In the genomic region with DNA sequence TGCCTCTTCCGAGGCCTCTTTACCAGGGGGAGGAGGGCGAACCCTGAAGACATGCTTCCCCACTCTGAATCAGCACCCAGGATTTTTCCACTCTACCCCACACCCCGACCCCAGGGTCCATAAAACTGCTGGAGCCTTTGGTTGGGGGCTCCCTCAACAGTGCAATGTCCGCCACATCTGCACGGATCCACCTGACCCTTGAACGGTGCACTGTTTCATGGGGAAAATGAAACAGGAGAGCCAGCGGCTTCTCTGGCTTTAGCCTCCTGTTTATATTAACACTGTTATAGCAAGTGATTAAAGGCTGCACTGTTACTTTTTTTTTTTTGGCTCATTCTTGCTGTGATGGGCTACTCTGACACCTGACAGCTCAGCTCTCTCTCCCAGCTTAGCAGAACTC, we compare ENCODE assay signal across 1 cellular context.
TF ChIP-seq lines count a peak whose summit lies in the region.

No MANE protein-coding gene starts in this region.

TF ChIP-seq in GM23338, 12 proteins besides CTCF, POLR2A, EP300 and RAD21 (continued from another document):
- TF ChIP-seq, protein P1, sequence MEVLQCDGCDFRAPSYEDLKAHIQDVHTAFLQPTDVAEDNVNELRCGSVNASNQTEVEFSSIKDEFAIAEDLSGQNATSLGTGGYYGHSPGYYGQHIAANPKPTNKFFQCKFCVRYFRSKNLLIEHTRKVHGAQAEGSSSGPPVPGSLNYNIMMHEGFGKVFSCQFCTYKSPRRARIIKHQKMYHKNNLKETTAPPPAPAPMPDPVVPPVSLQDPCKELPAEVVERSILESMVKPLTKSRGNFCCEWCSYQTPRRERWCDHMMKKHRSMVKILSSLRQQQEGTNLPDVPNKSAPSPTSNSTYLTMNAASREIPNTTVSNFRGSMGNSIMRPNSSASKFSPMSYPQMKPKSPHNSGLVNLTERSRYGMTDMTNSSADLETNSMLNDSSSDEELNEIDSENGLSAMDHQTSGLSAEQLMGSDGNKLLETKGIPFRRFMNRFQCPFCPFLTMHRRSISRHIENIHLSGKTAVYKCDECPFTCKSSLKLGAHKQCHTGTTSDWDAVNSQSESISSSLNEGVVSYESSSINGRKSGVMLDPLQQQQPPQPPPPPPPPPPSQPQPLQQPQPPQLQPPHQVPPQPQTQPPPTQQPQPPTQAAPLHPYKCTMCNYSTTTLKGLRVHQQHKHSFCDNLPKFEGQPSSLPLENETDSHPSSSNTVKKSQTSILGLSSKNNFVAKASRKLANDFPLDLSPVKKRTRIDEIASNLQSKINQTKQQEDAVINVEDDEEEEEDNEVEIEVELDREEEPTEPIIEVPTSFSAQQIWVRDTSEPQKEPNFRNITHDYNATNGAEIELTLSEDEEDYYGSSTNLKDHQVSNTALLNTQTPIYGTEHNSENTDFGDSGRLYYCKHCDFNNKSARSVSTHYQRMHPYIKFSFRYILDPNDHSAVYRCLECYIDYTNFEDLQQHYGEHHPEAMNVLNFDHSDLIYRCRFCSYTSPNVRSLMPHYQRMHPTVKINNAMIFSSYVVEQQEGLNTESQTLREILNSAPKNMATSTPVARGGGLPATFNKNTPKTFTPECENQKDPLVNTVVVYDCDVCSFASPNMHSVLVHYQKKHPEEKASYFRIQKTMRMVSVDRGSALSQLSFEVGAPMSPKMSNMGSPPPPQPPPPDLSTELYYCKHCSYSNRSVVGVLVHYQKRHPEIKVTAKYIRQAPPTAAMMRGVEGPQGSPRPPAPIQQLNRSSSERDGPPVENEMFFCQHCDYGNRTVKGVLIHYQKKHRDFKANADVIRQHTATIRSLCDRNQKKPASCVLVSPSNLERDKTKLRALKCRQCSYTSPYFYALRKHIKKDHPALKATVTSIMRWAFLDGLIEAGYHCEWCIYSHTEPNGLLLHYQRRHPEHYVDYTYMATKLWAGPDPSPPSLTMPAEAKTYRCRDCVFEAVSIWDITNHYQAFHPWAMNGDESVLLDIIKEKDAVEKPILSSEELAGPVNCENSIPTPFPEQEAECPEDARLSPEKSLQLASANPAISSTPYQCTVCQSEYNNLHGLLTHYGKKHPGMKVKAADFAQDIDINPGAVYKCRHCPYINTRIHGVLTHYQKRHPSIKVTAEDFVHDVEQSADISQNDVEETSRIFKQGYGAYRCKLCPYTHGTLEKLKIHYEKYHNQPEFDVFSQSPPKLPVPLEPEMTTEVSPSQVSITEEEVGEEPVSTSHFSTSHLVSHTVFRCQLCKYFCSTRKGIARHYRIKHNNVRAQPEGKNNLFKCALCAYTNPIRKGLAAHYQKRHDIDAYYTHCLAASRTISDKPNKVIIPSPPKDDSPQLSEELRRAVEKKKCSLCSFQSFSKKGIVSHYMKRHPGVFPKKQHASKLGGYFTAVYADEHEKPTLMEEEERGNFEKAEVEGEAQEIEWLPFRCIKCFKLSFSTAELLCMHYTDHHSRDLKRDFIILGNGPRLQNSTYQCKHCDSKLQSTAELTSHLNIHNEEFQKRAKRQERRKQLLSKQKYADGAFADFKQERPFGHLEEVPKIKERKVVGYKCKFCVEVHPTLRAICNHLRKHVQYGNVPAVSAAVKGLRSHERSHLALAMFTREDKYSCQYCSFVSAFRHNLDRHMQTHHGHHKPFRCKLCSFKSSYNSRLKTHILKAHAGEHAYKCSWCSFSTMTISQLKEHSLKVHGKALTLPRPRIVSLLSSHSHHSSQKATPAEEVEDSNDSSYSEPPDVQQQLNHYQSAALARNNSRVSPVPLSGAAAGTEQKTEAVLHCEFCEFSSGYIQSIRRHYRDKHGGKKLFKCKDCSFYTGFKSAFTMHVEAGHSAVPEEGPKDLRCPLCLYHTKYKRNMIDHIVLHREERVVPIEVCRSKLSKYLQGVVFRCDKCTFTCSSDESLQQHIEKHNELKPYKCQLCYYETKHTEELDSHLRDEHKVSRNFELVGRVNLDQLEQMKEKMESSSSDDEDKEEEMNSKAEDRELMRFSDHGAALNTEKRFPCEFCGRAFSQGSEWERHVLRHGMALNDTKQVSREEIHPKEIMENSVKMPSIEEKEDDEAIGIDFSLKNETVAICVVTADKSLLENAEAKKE (CRISPR knock-in tag; IDR thresholded peaks at IDR 0.05): no peak
- no peak for TF ChIP-seq CREB1 (CRISPR knock-in tag; IDR thresholded peaks at IDR 0.05; ENCODE audit: low read depth)
